In genomic region chr9:33265211-33265885, GRCh38 we compare ENCODE assay signal across 8 cellular contexts. TPM values are rescaled to one million over a fixed set of nuclear protein-coding genes. Genes with fewer than 3 reads are reported as not detected.
DNase-seq lines count a peak whose midpoint lies in the region; ATAC-seq and TF ChIP-seq lines count a peak whose summit lies in the region.

No MANE protein-coding gene starts in this region.

- H3K9me3 ChIP-seq in Loucy (ENCODE audit: insufficient read depth, low read depth, low read length) (no peaks in the 10 kb centered on the region), ectodermal cell (ENCODE audit: control insufficient read depth, low read length) (no peaks in the 10 kb centered on the region)

- H3K79me2 ChIP-seq in Loucy (ENCODE audit: insufficient read depth, low read length) = peaks cover 76% of the 10 kb centered on the region

- WGBS in ectodermal cell, 2 experiments = 15 to 27% methylated on average over 11 to 13 of the region's 13 CpGs

- H3K9me3 Mint-ChIP-seq in nephron = no peaks in the 10 kb centered on the region

- no peaks in the 10 kb centered on the region for H3K27me3 ChIP-seq in BJ (ENCODE audit: control insufficient read depth, insufficient read depth, low read length)
- peaks cover 8% of the 10 kb centered on the region for H3K27me3 ChIP-seq in Loucy (ENCODE audit: insufficient read depth, low read length, poor library complexity, severe bottlenecking)
- H3K27me3 ChIP-seq in ectodermal cell (ENCODE audit: control insufficient read depth, insufficient read depth, low read length, poor library complexity, severe bottlenecking) = no peaks in the 10 kb centered on the region

- peaks cover 33% of the 10 kb centered on the region for H4K20me1 ChIP-seq in Loucy (ENCODE audit: insufficient read depth, low read length, poor library complexity, severe bottlenecking)

- POLR2A ChIA-PET in BJ (lab: Charles Lee) = no interaction called here

- no peaks in the 10 kb centered on the region for H3K27me3 Mint-ChIP-seq in nephron (ENCODE audit: low read depth)

- peak overlapping the region; percentile 96 for H3K9ac ChIP-seq in Loucy (ENCODE audit: low read depth, low read length, poor library complexity, severe bottlenecking)

- H3K36me3 ChIP-seq in BJ (ENCODE audit: control insufficient read depth, insufficient read depth, low read length) (peaks cover 4% of the 10 kb centered on the region), Loucy (ENCODE audit: insufficient read depth, low read length) (peaks cover 21% of the 10 kb centered on the region), ectodermal cell (ENCODE audit: control insufficient read depth, insufficient read depth, low read length) (peaks cover 43% of the 10 kb centered on the region)

- CTCF ChIA-PET in BJ (lab: Yijun Ruan, JAX) = interaction anchor here (1.0 kb wide), 1 partner anchor 13 kb away, joined by 3 read pairs; no protein-coding TSS in a partner anchor

- no peak for ATAC-seq in GM18868 (IDR thresholded peaks at IDR 0.05; ENCODE audit: unreplicated experiment)

- peaks cover 49% of the 10 kb centered on the region for H3K4me1 ChIP-seq in Loucy (ENCODE audit: insufficient read depth, low read length, poor library complexity, severe bottlenecking)
- H3K4me1 ChIP-seq in ectodermal cell (ENCODE audit: control insufficient read depth, insufficient read depth, low read length) = peaks cover 7% of the 10 kb centered on the region

- H3F3A ChIP-seq in Loucy (ENCODE audit: low read depth) = no peaks in the 10 kb centered on the region

- H3K4me3 Mint-ChIP-seq in nephron = peak overlapping the region; percentile 91 to 98 (median 94)

- H3K36me3 Mint-ChIP-seq in nephron (ENCODE audit: low read depth) = peaks cover 30% of the 10 kb centered on the region

- H3K4me3 ChIP-seq in BJ (ENCODE audit: low read depth, low read length) (peak overlapping the region; percentile 74), Loucy (ENCODE audit: low read length, poor library complexity, severe bottlenecking) (peak overlapping the region; percentile 90), ectodermal cell (ENCODE audit: insufficient read depth, low read depth, low read length) (peak overlapping the region; percentile 62)

- H3K27ac ChIP-seq in ectodermal cell (ENCODE audit: insufficient read depth, low read depth, low read length, poor library complexity, severe bottlenecking) = no peak overlapping the region

- H3K4me2 ChIP-seq in Loucy (ENCODE audit: low read depth, low read length, poor library complexity, severe bottlenecking) = peak overlapping the region; percentile 100

- H3K9me2 ChIP-seq in Loucy (replicated peaks; ENCODE audit: low read depth, low read length) = no peaks in the 10 kb centered on the region

- 0 out of 2 replicates have a peak overlapping the region, but pooled peaks have one; percentile 28 for H2AFZ ChIP-seq in Loucy (ENCODE audit: low read length)

- no peak for DNase-seq in BJ (ENCODE audit: low read depth)
- no peak for DNase-seq in SKM-1 (lab: John Stamatoyannopoulos, UW; ENCODE audit: unreplicated experiment)
- DNase-seq in HCEC 1CT = no peak
- no peak for DNase-seq in GOT3 (lab: John Stamatoyannopoulos, UW)

- peak overlapping the region; percentile 28 to 87 (median 85) for H3K27ac Mint-ChIP-seq in nephron

- peaks cover 21% of the 10 kb centered on the region for H3K4me1 Mint-ChIP-seq in nephron

- TF ChIP-seq CTCF in BJ (IDR thresholded peaks at IDR 0.05; ENCODE audit: insufficient read depth, low read depth, low read length) (no peak), Loucy (conservative IDR thresholded peaks at IDR 0.05; ENCODE audit: low read length) (no peak), nephron (IDR thresholded peaks at IDR 0.05; ENCODE audit: unreplicated experiment in 3 of 3) (no peak)

RNA-seq across cellular contexts. Expression of gene CHMP5, which starts 0.5 kb away (rescaled TPM):
- polyA plus RNA-seq in BJ (2011; rRNA removed) = 37.6 and 84.9 TPM in 2 replicates
- 8.2 and 10.1 TPM in 2 replicates for polyA minus RNA-seq in BJ (2011; rRNA and poly(A)+ RNA removed)
- 59.1 TPM for polyA plus RNA-seq in ectodermal cell (2013, experiment 1 of 4)
- polyA plus RNA-seq in ectodermal cell (2013, experiment 2 of 4) = 58.4 TPM
- polyA plus RNA-seq in ectodermal cell (2013, experiment 3 of 4) = 68.5 TPM
- polyA plus RNA-seq in ectodermal cell (2013, experiment 4 of 4) = 67.4 TPM

RNA-seq across cellular contexts. Expression of gene BAG1, which starts 0.8 kb away (rescaled TPM):
- polyA plus RNA-seq in BJ (2011; rRNA removed) = 17.7 and 21.2 TPM in 2 replicates
- polyA minus RNA-seq in BJ (2011; rRNA and poly(A)+ RNA removed) = 3.7 and 5.1 TPM in 2 replicates
- 72.2 TPM for polyA plus RNA-seq in ectodermal cell (2013, experiment 1 of 4)
- polyA plus RNA-seq in ectodermal cell (2013, experiment 2 of 4) = 62.3 TPM
- 47.0 TPM for polyA plus RNA-seq in ectodermal cell (2013, experiment 3 of 4)
- polyA plus RNA-seq in ectodermal cell (2013, experiment 4 of 4) = 48.4 TPM

RNA-seq across cellular contexts. Expression of gene NFX1, which starts 25.0 kb away (rescaled TPM):
- polyA plus RNA-seq in BJ (2011; rRNA removed) = 31.2 and 32.2 TPM in 2 replicates
- 42.3 and 68.0 TPM in 2 replicates for polyA minus RNA-seq in BJ (2011; rRNA and poly(A)+ RNA removed)
- polyA plus RNA-seq in ectodermal cell (2013, experiment 1 of 4) = 26.0 TPM
- polyA plus RNA-seq in ectodermal cell (2013, experiment 2 of 4) = 23.8 TPM
- 19.0 TPM for polyA plus RNA-seq in ectodermal cell (2013, experiment 3 of 4)
- polyA plus RNA-seq in ectodermal cell (2013, experiment 4 of 4) = 19.1 TPM

RNA-seq across cellular contexts. Expression of gene SPINK4, which starts 25.4 kb away (rescaled TPM):
- not detected in 2 replicates for polyA plus RNA-seq in BJ (2011; rRNA removed)
- not detected in 2 replicates for polyA minus RNA-seq in BJ (2011; rRNA and poly(A)+ RNA removed)
- polyA plus RNA-seq in ectodermal cell (2013, experiment 1 of 4) = not detected
- not detected for polyA plus RNA-seq in ectodermal cell (2013, experiment 2 of 4)
- not detected for polyA plus RNA-seq in ectodermal cell (2013, experiment 3 of 4)
- polyA plus RNA-seq in ectodermal cell (2013, experiment 4 of 4) = not detected
